In genomic region chr22:27596133-27596905, GRCh38 we compare ENCODE assay signal across 22 cellular contexts.
"Had no signal": no experiment of that assay in that cellular context is flagged by ENCODE, and none has a peak within 500 bp of the region (broad histone marks: within the 10 kb centered on the region; RNA-seq: fewer than 3 reads in every experiment).

No MANE protein-coding gene starts in this region.

- H3K27me3 ChIP-seq: ascending aorta, breast epithelium, foreskin keratinocyte, heart right ventricle, right atrium auricular region, testis, transverse colon, vagina had no signal

- H3K4me1 ChIP-seq: breast epithelium, esophagus muscularis mucosa, foreskin keratinocyte, heart right ventricle, left ventricle myocardium inferior, testis, transverse colon, vagina had no signal

- H3K36me3 ChIP-seq: ascending aorta, breast epithelium, esophagus muscularis mucosa, heart right ventricle, left ventricle myocardium inferior, right atrium auricular region, transverse colon, vagina had no signal

- H3K9me3 Mint-ChIP-seq: activated naive CD4-positive, alpha-beta T cell treated with anti-CD3 and anti-CD28 coated beads, Interleukin-2, amount 10 ng/mL, durations not matched to agents 7 days and 5 days; activated naive CD8-positive, alpha-beta T cell treated with anti-CD3 and anti-CD28 coated beads, Interleukin-2, amount 10 ng/mL, durations not matched to agents 7 days and 5 days; activated T-helper 1 cell treated with anti-CD3 and anti-CD28 coated beads, Interleukin-12 subunit alpha, Interleukin-12 subunit beta, Interleukin-2, Interleukin-4 antibody, amounts not matched to agents 30 ng/mL and 10 ng/mL and 1 ng/mL, durations not matched to agents 14 hours and 24 hours and 36 hours; naive B cell had no signal

- H3K27ac ChIP-seq: ascending aorta, breast epithelium, esophagus muscularis mucosa, foreskin keratinocyte, heart right ventricle, left ventricle myocardium inferior, right atrium auricular region, testis, transverse colon, vagina had no signal

- H3K4me1 Mint-ChIP-seq: activated naive CD4-positive, alpha-beta T cell treated with anti-CD3 and anti-CD28 coated beads, Interleukin-2, amount 10 ng/mL, durations not matched to agents 7 days and 5 days; naive B cell had no signal

- ATAC-seq: foreskin keratinocyte; heart right ventricle; stimulated activated naive CD8-positive, alpha-beta T cell treated with anti-CD3 and anti-CD28 coated beads, Interleukin-15, Interleukin-2, amounts not matched to agents 100 U/mL and 50 U/mL, for 24 hours had no signal

- H3K36me3 Mint-ChIP-seq: activated naive CD4-positive, alpha-beta T cell treated with anti-CD3 and anti-CD28 coated beads, Interleukin-2, amount 10 ng/mL, durations not matched to agents 7 days and 5 days; activated naive CD8-positive, alpha-beta T cell treated with anti-CD3 and anti-CD28 coated beads, Interleukin-2, amount 10 ng/mL, durations not matched to agents 7 days and 5 days; naive B cell had no signal

- H3K27ac Mint-ChIP-seq: activated naive CD4-positive, alpha-beta T cell treated with anti-CD3 and anti-CD28 coated beads, Interleukin-2, amount 10 ng/mL, durations not matched to agents 7 days and 5 days; activated naive CD8-positive, alpha-beta T cell treated with anti-CD3 and anti-CD28 coated beads, Interleukin-2, amount 10 ng/mL, durations not matched to agents 7 days and 5 days; activated T-helper 1 cell treated with anti-CD3 and anti-CD28 coated beads, Interleukin-12 subunit alpha, Interleukin-12 subunit beta, Interleukin-2, Interleukin-4 antibody, amounts not matched to agents 30 ng/mL and 10 ng/mL and 1 ng/mL, durations not matched to agents 14 hours and 24 hours and 36 hours; naive B cell had no signal

- H3K27me3 Mint-ChIP-seq: activated naive CD4-positive, alpha-beta T cell treated with anti-CD3 and anti-CD28 coated beads, Interleukin-2, amount 10 ng/mL, durations not matched to agents 7 days and 5 days; activated naive CD8-positive, alpha-beta T cell treated with anti-CD3 and anti-CD28 coated beads, Interleukin-2, amount 10 ng/mL, durations not matched to agents 7 days and 5 days; naive B cell had no signal

- H3K4me3 Mint-ChIP-seq: activated naive CD4-positive, alpha-beta T cell treated with anti-CD3 and anti-CD28 coated beads, Interleukin-2, amount 10 ng/mL, durations not matched to agents 7 days and 5 days; activated naive CD8-positive, alpha-beta T cell treated with anti-CD3 and anti-CD28 coated beads, Interleukin-2, amount 10 ng/mL, durations not matched to agents 7 days and 5 days; activated T-helper 1 cell treated with anti-CD3 and anti-CD28 coated beads, Interleukin-12 subunit alpha, Interleukin-12 subunit beta, Interleukin-2, Interleukin-4 antibody, amounts not matched to agents 30 ng/mL and 10 ng/mL and 1 ng/mL, durations not matched to agents 14 hours and 24 hours and 36 hours; naive B cell had no signal

- DNase-seq: activated CD4-positive, alpha-beta T cell treated with anti-CD3 and anti-CD28 coated beads for 4 hours; activated CD4-positive, alpha-beta T cell treated with anti-CD3 and anti-CD28 coated beads, Interleukin-2, amount 50 U/mL, for 4 hours; activated effector memory CD4-positive, alpha-beta T cell treated with anti-CD3 and anti-CD28 coated beads, Interleukin-2, amount 50 U/mL, for 16 hours; activated naive CD4-positive, alpha-beta T cell treated with anti-CD3 and anti-CD28 coated beads, Interleukin-2, amount 10 ng/mL, durations not matched to agents 7 days and 5 days; activated naive CD8-positive, alpha-beta T cell treated with anti-CD3 and anti-CD28 coated beads, Interleukin-2, amount 10 ng/mL, durations not matched to agents 7 days and 5 days; activated T-cell treated with anti-CD3 and anti-CD28 coated beads for 4 hours; central memory CD4-positive, alpha-beta T cell; foreskin keratinocyte; heart right ventricle; left ventricle myocardium inferior; naive B cell; occipital lobe; stimulated activated CD4-positive, alpha-beta T cell treated with anti-CD3 and anti-CD28 coated beads, Interleukin-2, amount 100 ng/mL, for 48 hours; stimulated activated naive CD8-positive, alpha-beta T cell treated with anti-CD3 and anti-CD28 coated beads, Interleukin-15, Interleukin-2, amounts not matched to agents 100 U/mL and 50 U/mL, for 24 hours; testis; transverse colon had no signal

- H3K9me3 ChIP-seq: ascending aorta, breast epithelium, esophagus muscularis mucosa, heart right ventricle, left ventricle myocardium inferior, right atrium auricular region, testis, transverse colon, vagina had no signal

- H3K4me3 ChIP-seq: ascending aorta, breast epithelium, esophagus muscularis mucosa, heart right ventricle, left ventricle myocardium inferior, right atrium auricular region, testis, transverse colon, vagina had no signal
